1 cellular context compared by ENCODE assay signal in genomic region chr18:59271606-59272220, GRCh38.
TF ChIP-seq lines count a peak whose summit lies in the region.

No MANE protein-coding gene starts in this region.

TF ChIP-seq in GM23338, 12 proteins besides CTCF, POLR2A, EP300 and RAD21:
- TF ChIP-seq ZNF462 (CRISPR knock-in tag; IDR thresholded peaks at IDR 0.05) (no peak), EZH2 (IDR thresholded peaks at IDR 0.05; ENCODE audit: low read depth, unreplicated experiment) (peak; percentile 70)
